ENCODE assay signal across 9 cellular contexts in the genomic region with DNA sequence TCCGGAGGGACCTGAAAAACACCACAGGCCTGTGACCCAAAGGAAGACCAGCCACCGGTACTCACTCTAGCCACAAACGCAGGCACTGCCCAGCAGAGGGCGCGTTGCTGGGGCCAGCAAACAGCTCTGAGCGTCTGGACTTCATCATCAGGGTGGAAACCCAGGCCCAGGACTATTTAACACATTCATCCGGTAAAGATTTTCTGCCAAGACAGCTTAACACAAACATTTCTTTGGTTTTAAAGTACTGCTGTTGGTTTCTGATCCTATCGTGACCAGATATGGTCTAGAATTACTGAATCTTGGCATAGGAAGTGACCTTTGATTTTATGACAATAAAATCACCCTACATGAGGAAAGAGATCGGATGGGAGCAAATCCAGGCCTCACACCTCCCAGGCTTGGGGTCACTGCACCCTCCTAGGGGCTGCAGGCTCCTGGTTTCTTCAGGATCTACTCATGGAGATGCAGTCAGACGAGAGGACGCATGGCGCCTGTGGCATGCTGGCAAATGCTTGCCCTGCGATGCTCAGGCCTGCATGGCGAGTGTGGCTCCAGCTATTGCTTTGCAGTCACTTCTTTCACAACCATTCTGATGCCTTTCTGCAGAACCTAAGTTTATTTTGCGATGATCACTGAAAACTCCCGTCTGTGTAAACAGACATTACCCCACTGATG.
A peak's percentile ranks its signal among the peaks of the same experiment; 100 is the strongest.
DNase-seq lines count a peak whose midpoint lies in the region; ATAC-seq, FAIRE-seq and TF ChIP-seq lines count a peak whose summit lies in the region.
"Had no signal": no experiment of that assay in that cellular context is flagged by ENCODE, and none has a peak within 500 bp of the region (broad histone marks: within the 10 kb centered on the region; RNA-seq: fewer than 3 reads in every experiment).

No MANE protein-coding gene starts in this region.

- DNase-seq in AG09319 (ENCODE audit: extremely low read depth, low read depth) (peak; percentile 12), GM12892 (ENCODE audit: insufficient read length) (peak; percentile 25), OCI-LY7 (ENCODE audit: low spot score) (peak; percentile 37), choroid plexus epithelial cell (ENCODE audit: low read depth) (peak; percentile 65), mucosa of gallbladder (ENCODE audit: low spot score) (peak; percentile 58), posterior cingulate gyrus (no peak)

- no TSS peak for BruUV-seq in OCI-LY7 (replicated peaks; lab: Mats Ljungman, UMichigan)

- intact Hi-C loops in OCI-LY7 (cut with micrococcal nuclease; ENCODE audit: unreplicated experiment) (loop anchor here (10.0 kb wide), 1 partner anchor 71 kb away; no protein-coding TSS in a partner anchor), posterior cingulate gyrus (cut with DNase I) (loop anchor here (2.0 kb wide), 1 partner anchor 23 kb away; no protein-coding TSS in a partner anchor)

- H3K9me2 ChIP-seq in OCI-LY7 (ENCODE audit: insufficient read depth, low read length), result no peaks in the 10 kb centered on the region

- POLR2A ChIA-PET in OCI-LY7 (lab: Charles Lee), result interaction anchor here (0.6 to 1.2 kb wide), 5 partner anchors 9 to 887 kb away, joined by 3 to 5 read pairs (median 3); no protein-coding TSS in a partner anchor

- H3K4me2 ChIP-seq in OCI-LY7 (ENCODE audit: low read length), result no peak overlapping the region

- no peak for TF ChIP-seq POLR2A in GM12892 (IDR thresholded peaks at IDR 0.05; ENCODE audit: low read depth, low read length)

- H3K79me2 ChIP-seq in OCI-LY7 (ENCODE audit: insufficient read depth, low read depth, low read length), result no peaks in the 10 kb centered on the region

- FAIRE-seq in GM12892 (lab: Jason Lieb, UNC), result no peak

- H3K4me1 ChIP-seq in OCI-LY7 (ENCODE audit: insufficient read depth, low read length, poor library complexity, severe bottlenecking), result no peaks in the 10 kb centered on the region

- H3K27ac ChIP-seq in OCI-LY7 (ENCODE audit: low read depth, low read length, poor library complexity, severe bottlenecking), result no peak overlapping the region

- TF ChIP-seq CTCF in AG09319 (IDR thresholded peaks at IDR 0.05; ENCODE audit: low read depth, low read length), result peak; percentile 80
- peak; percentile 87 for TF ChIP-seq CTCF in OCI-LY7 (conservative IDR thresholded peaks at IDR 0.05; ENCODE audit: low read length)
- peak; percentile 93 for TF ChIP-seq CTCF in choroid plexus epithelial cell (conservative IDR thresholded peaks at IDR 0.05; ENCODE audit: low read depth, low read length)

- H2AFZ ChIP-seq in OCI-LY7 (ENCODE audit: low read length), result peak overlapping the region; percentile 3; the same call in 1 of the 2 replicates

- H3K4me3 ChIP-seq in OCI-LY7 (ENCODE audit: low read depth, low read length, poor library complexity, severe bottlenecking) (no peak overlapping the region), choroid plexus epithelial cell (ENCODE audit: low read depth, low read length) (no peak overlapping the region)

- CTCF ChIA-PET in OCI-LY7 (lab: Charles Lee; ENCODE audit: unreplicated experiment), result interaction anchor here (1.0 kb wide), 1 partner anchor 39 kb away, joined by 3 read pairs; no protein-coding TSS in a partner anchor

- no peaks in the 10 kb centered on the region for H3K9me3 ChIP-seq in OCI-LY7 (ENCODE audit: low read length)

- H3K36me3 ChIP-seq in OCI-LY7 (ENCODE audit: insufficient read depth, low read length), result no peaks in the 10 kb centered on the region

- H4K20me1 ChIP-seq in OCI-LY7 (ENCODE audit: insufficient read depth, low read length), result no peaks in the 10 kb centered on the region

- peak; percentile 51 for ATAC-seq in HG02763 (IDR thresholded peaks at IDR 0.05; ENCODE audit: unreplicated experiment)
- ATAC-seq in HG02852 (IDR thresholded peaks at IDR 0.05; ENCODE audit: unreplicated experiment), result no peak
- ATAC-seq: naive thymus-derived CD8-positive, alpha-beta T cell had no signal

Comparison
In these comparisons a context has a peak if more than half of its experiments do, and no peak if none do; other contexts are left out.
1. DNase-seq: peak in AG09319 (single experiment), GM12892 (single experiment), OCI-LY7 (single experiment), choroid plexus epithelial cell (single experiment) and mucosa of gallbladder (single experiment); none in posterior cingulate gyrus (0 of 10).
2. Peak in every context shown above with its lines, with median percentiles within 50 percentile points of each other: CTCF ChIP-seq.